In the genomic region with DNA sequence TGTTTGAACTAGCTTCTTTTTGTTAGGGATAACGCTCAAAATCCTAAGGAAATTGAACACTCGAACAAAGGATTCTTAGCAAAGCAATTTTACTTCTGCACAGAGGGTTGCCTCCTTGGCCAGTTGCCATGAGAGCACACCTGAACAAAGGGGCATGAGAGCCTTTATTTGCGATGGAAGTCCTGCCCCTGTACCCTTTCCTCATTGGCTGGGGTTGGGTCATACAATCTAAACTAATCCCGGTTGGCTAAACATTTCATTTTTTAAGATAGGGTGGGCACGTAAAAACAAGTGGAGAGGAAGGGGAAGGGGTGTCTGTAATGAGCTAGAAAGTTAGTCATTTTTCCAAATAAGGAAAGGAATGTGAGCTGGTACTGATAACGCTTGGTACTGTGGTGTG, we compare ENCODE assay signal across 8 cellular contexts. TPM values are rescaled to one million over a fixed set of nuclear protein-coding genes. Genes with fewer than 3 reads are reported as not detected.
A peak's percentile ranks its signal among the peaks of the same experiment; 100 is the strongest.
DNase-seq lines count a peak whose midpoint lies in the region; ATAC-seq, FAIRE-seq and TF ChIP-seq lines count a peak whose summit lies in the region.
"Not testable (repeated sequence)": the region's sequence is repeated elsewhere in the genome, so short reads cannot be mapped to it uniquely, and the experiment has no call there.
"Had no signal": no experiment of that assay in that cellular context is flagged by ENCODE, and none has a peak within 500 bp of the region (broad histone marks: within the 10 kb centered on the region; RNA-seq: fewer than 3 reads in every experiment).

No MANE protein-coding gene starts in this region.

- H3K27ac Mint-ChIP-seq in T-helper 17 cell, result peak overlapping the region; percentile 90
- H3K27ac Mint-ChIP-seq in astrocyte (ENCODE audit: unreplicated experiment), result peak overlapping the region; percentile 89

- not testable (repeated sequence) for H3K27me3 ChIP-seq in HUES64 (ENCODE audit: insufficient read depth, low read length); astrocyte (ENCODE audit: insufficient read depth, low read length); hepatocyte

- H3K9me2 ChIP-seq in hepatocyte (replicated peaks; ENCODE audit: insufficient read depth), result not testable (repeated sequence)

- DNase-seq in ELF-1 (ENCODE audit: low read depth, low spot score) (peak; percentile 58), retinal pigment epithelial cell (ENCODE audit: low read depth) (peak; percentile 43)
- not testable (repeated sequence) for DNase-seq in T-helper 17 cell; astrocyte (ENCODE audit: low read depth); hepatocyte (ENCODE audit: low spot score)

- H3K36me3 ChIP-seq in HUES64 (ENCODE audit: insufficient read depth, low read length), result peaks cover 34% of the 10 kb centered on the region
- H3K36me3 ChIP-seq in astrocyte (ENCODE audit: insufficient read depth, low read length); hepatocyte (replicated peaks; ENCODE audit: insufficient read depth, low read depth); mesodermal cell (ENCODE audit: control insufficient read depth, insufficient read depth, low read length): not testable (repeated sequence)

- not testable (repeated sequence) for FAIRE-seq in astrocyte (lab: Jason Lieb, UNC)

- not testable (repeated sequence) for H3K9me3 Mint-ChIP-seq in astrocyte (ENCODE audit: unreplicated experiment)

- H3K4me1 Mint-ChIP-seq in T-helper 17 cell, result peaks cover 14% of the 10 kb centered on the region
- not testable (repeated sequence) for H3K4me1 Mint-ChIP-seq in astrocyte (ENCODE audit: low read depth, unreplicated experiment)

- not testable (repeated sequence) for H3K79me2 ChIP-seq in astrocyte (ENCODE audit: insufficient read depth, low read length); hepatocyte

- H3K4me3 Mint-ChIP-seq in T-helper 17 cell, result not testable (repeated sequence)
- peak overlapping the region; percentile 83 for H3K4me3 Mint-ChIP-seq in astrocyte (ENCODE audit: unreplicated experiment)

- 1% methylated on average over 6 of the region's 6 CpGs for WGBS in HUES64
- WGBS in hepatocyte (ENCODE audit: low lambda C conversion rate, missing lambda C conversion rate), result 12% methylated on average over 6 of the region's 6 CpGs
- WGBS in mesodermal cell (ENCODE audit: insufficient coverage in 2 of 2), 2 experiments, result 0 to 13% methylated on average over 4 to 5 of the region's 6 CpGs

- H3K4me2 ChIP-seq in astrocyte (ENCODE audit: low read length), result peak overlapping the region; percentile 68
- peak overlapping the region; percentile 38 for H3K4me2 ChIP-seq in hepatocyte

- peak overlapping the region; percentile 96 for H3K27ac ChIP-seq in HUES64 (ENCODE audit: low read depth, low read length)
- H3K27ac ChIP-seq in astrocyte (ENCODE audit: low read depth, low read length), result not testable (repeated sequence)
- peak overlapping the region; percentile 62 for H3K27ac ChIP-seq in hepatocyte
- peak overlapping the region; percentile 88 for H3K27ac ChIP-seq in mesodermal cell (ENCODE audit: low read depth, low read length, severe bottlenecking)

- peaks cover 23% of the 10 kb centered on the region for H3K4me1 ChIP-seq in HUES64 (ENCODE audit: insufficient read depth, low read length)
- not testable (repeated sequence) for H3K4me1 ChIP-seq in astrocyte (ENCODE audit: insufficient read depth, low read length); hepatocyte (ENCODE audit: insufficient read depth)
- H3K4me1 ChIP-seq in mesodermal cell (ENCODE audit: control insufficient read depth, insufficient read depth, low read length, poor library complexity, severe bottlenecking), result peaks cover 19% of the 10 kb centered on the region

- H3K9ac ChIP-seq in HUES64 (ENCODE audit: low read depth, low read length), result peak overlapping the region; percentile 97
- H3K9ac ChIP-seq in astrocyte (ENCODE audit: low read length), result not testable (repeated sequence)

- not testable (repeated sequence) for H4K20me1 ChIP-seq in astrocyte (ENCODE audit: insufficient read depth, low read length); hepatocyte (ENCODE audit: insufficient read depth, poor library complexity, severe bottlenecking)

- H3K27me3 Mint-ChIP-seq in T-helper 17 cell; astrocyte (ENCODE audit: low read depth, unreplicated experiment): not testable (repeated sequence)

- not testable (repeated sequence) for TF ChIP-seq CTCF in astrocyte (IDR thresholded peaks at IDR 0.05; ENCODE audit: insufficient read depth, low read depth, low read length); hepatocyte (IDR thresholded peaks at IDR 0.05; ENCODE audit: poor library complexity); retinal pigment epithelial cell (conservative IDR thresholded peaks at IDR 0.05; ENCODE audit: low read depth, low read length)

- not testable (repeated sequence) for ATAC-seq in T-helper 17 cell

- H3K36me3 Mint-ChIP-seq in T-helper 17 cell (ENCODE audit: low read depth); astrocyte (ENCODE audit: low read depth, unreplicated experiment): not testable (repeated sequence)

- peak overlapping the region; percentile 62 for H2AFZ ChIP-seq in astrocyte (ENCODE audit: low read depth, low read length)
- peak overlapping the region; percentile 13 for H2AFZ ChIP-seq in hepatocyte

- not testable (repeated sequence) for H3K9me3 ChIP-seq in HUES64 (ENCODE audit: insufficient read depth, low read depth, low read length); T-helper 17 cell (ENCODE audit: control insufficient read depth, low read length, poor library complexity, severe bottlenecking); astrocyte (ENCODE audit: insufficient read depth, low read depth, low read length); hepatocyte (ENCODE audit: low read depth); mesodermal cell (ENCODE audit: control insufficient read depth, low read length)

- peak overlapping the region; percentile 76 for H3K4me3 ChIP-seq in HUES64 (ENCODE audit: low read length)
- H3K4me3 ChIP-seq in astrocyte (ENCODE audit: insufficient read depth, low read depth, low read length); hepatocyte; retinal pigment epithelial cell (ENCODE audit: low read length): not testable (repeated sequence)
- H3K4me3 ChIP-seq in mesodermal cell (ENCODE audit: extremely low read depth, insufficient read depth, low read length, poor library complexity, severe bottlenecking), result peak overlapping the region; percentile 16

RNA-seq across cellular contexts. Expression of a gene that starts 30.7 kb away (rescaled TPM):
- polyA plus RNA-seq in HUES64 (2013, experiment 1 of 2), result 87.8 TPM
- 91.1 TPM for polyA plus RNA-seq in HUES64 (2013, experiment 2 of 2)
- total RNA-seq in T-helper 17 cell (under 1 TPM; 0.72 to 0.96 TPM), astrocyte (85.9 and 98.1 TPM in 2 replicates), hepatocyte (217 and 222 TPM in 2 replicates)
- 340 and 371 TPM in 2 replicates for polyA plus RNA-seq in hepatocyte
- polyA plus RNA-seq in mesodermal cell (2013, experiment 1 of 2), result 103 TPM
- polyA plus RNA-seq in mesodermal cell (2013, experiment 2 of 2), result 96.7 TPM

RNA-seq across cellular contexts. Expression of a gene that starts 36.1 kb away (rescaled TPM):
- not detected for polyA plus RNA-seq in HUES64 (2013, experiment 1 of 2)
- not detected for polyA plus RNA-seq in HUES64 (2013, experiment 2 of 2)
- total RNA-seq in T-helper 17 cell (100 to 1,000 TPM; 172 to 259 TPM), astrocyte (not detected in 2 replicates), hepatocyte (0.10 TPM in 1 of 2 replicates, not detected in the other)
- polyA plus RNA-seq in hepatocyte, result 0.16 and 0.52 TPM in 2 replicates
- not detected for polyA plus RNA-seq in mesodermal cell (2013, experiment 1 of 2)
- not detected for polyA plus RNA-seq in mesodermal cell (2013, experiment 2 of 2)
- total RNA-seq: SJCRH30 had no signal

RNA-seq across cellular contexts. Expression of a gene that starts 46.6 kb away (rescaled TPM):
- 0.45 TPM for polyA plus RNA-seq in HUES64 (2013, experiment 1 of 2)
- 0.38 TPM for polyA plus RNA-seq in HUES64 (2013, experiment 2 of 2)
- total RNA-seq in T-helper 17 cell (100 to 1,000 TPM; 122 to 147 TPM), astrocyte (0.07 TPM in 1 of 2 replicates, not detected in the other), hepatocyte (0.03 and 0.08 TPM in 2 replicates)
- 0.05 and 0.57 TPM in 2 replicates for polyA plus RNA-seq in hepatocyte
- polyA plus RNA-seq in mesodermal cell (2013, experiment 1 of 2), result 0.88 TPM
- 0.40 TPM for polyA plus RNA-seq in mesodermal cell (2013, experiment 2 of 2)

Comparison
In these comparisons a context has a peak if more than half of its experiments do, and no peak if none do; other contexts are left out.
1. RNA of a gene that starts 30.7 kb away (total RNA-seq): 217 to 222 TPM in hepatocyte and 85.9 to 98.1 TPM in astrocyte; 0.72 to 0.96 TPM in T-helper 17 cell; every median in the first group is over 10 times any median in the second.
2. RNA of a gene that starts 36.1 kb away (total RNA-seq): 172 to 259 TPM in T-helper 17 cell; 0.10 TPM in hepatocyte and not detected in astrocyte; every median in the first group is over 100 times any median in the second.
3. RNA of a gene that starts 46.6 kb away (total RNA-seq): 122 to 147 TPM in T-helper 17 cell; 0.07 TPM in astrocyte and 0.03 to 0.08 TPM in hepatocyte; every median in the first group is over 100 times any median in the second.